Comparison of ENCODE assay signal across 22 cellular contexts in the genomic region with DNA sequence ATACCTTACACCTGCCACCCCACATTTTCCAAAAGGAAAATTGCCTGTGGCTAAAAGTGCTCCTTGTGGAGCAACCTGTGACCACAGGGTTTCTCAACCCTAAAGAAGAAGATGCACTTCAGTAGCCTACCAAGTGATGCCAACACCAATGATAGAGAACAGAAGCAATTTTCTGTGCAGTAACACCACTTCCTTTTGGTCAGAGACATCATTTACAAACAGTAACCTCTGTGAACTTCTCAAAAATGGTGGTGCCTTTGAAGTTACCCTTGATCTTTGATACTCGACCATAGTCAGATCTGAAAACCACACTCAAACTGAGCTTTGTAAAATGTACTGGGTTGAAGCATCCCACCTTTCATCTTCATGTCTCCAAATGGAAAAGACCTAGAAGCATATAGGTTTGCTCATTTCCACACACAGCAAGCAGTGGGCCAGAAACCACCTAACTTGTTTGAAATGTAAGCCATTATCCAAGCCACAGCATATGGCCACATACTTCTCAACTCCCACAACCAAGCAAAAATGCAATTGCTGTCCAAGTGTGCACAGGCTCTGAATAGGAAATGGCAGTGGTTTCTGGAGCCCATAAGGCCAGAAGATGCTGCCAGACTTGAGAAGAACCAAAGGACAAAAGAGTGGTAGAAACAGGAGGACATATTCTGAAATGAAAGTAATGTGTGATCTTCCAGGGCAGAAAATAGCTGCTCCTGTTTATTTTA. TPM values are rescaled to one million over a fixed set of nuclear protein-coding genes. Genes with fewer than 3 reads are reported as not detected.
"Had no signal": no experiment of that assay in that cellular context is flagged by ENCODE, and none has a peak within 500 bp of the region (broad histone marks: within the 10 kb centered on the region; RNA-seq: fewer than 3 reads in every experiment).

No MANE protein-coding gene starts in this region.

- H3K27me3 Mint-ChIP-seq: activated CD4-positive, alpha-beta memory T cell treated with anti-CD3 and anti-CD28 coated beads, Interleukin-2, amount 10 ng/mL, durations not matched to agents 7 days and 5 days; activated CD8-positive, alpha-beta memory T cell treated with anti-CD3 and anti-CD28 coated beads, Interleukin-2, amount 10 ng/mL, durations not matched to agents 7 days and 5 days; dendritic cell treated with granulocyte-macrophage colony-stimulating factor and Interleukin-4, amounts not matched to agents 40 ng/mL and 50 ng/mL, for 4 days had no signal

- H3K4me3 Mint-ChIP-seq: activated CD4-positive, alpha-beta memory T cell treated with anti-CD3 and anti-CD28 coated beads, Interleukin-2, amount 10 ng/mL, durations not matched to agents 7 days and 5 days; activated CD8-positive, alpha-beta memory T cell treated with anti-CD3 and anti-CD28 coated beads, Interleukin-2, amount 10 ng/mL, durations not matched to agents 7 days and 5 days; activated naive CD4-positive, alpha-beta T cell treated with anti-CD3 and anti-CD28 coated beads for 36 hours; dendritic cell treated with granulocyte-macrophage colony-stimulating factor and Interleukin-4, amounts not matched to agents 40 ng/mL and 50 ng/mL, for 4 days; nephron; WTC11 had no signal

- H3K27ac Mint-ChIP-seq: activated CD4-positive, alpha-beta memory T cell treated with anti-CD3 and anti-CD28 coated beads, Interleukin-2, amount 10 ng/mL, durations not matched to agents 7 days and 5 days; activated CD8-positive, alpha-beta memory T cell treated with anti-CD3 and anti-CD28 coated beads, Interleukin-2, amount 10 ng/mL, durations not matched to agents 7 days and 5 days; activated naive CD4-positive, alpha-beta T cell treated with anti-CD3 and anti-CD28 coated beads for 36 hours; dendritic cell treated with granulocyte-macrophage colony-stimulating factor and Interleukin-4, amounts not matched to agents 40 ng/mL and 50 ng/mL, for 4 days; nephron; WTC11 had no signal

- H3K4me1 Mint-ChIP-seq: activated CD4-positive, alpha-beta memory T cell treated with anti-CD3 and anti-CD28 coated beads, Interleukin-2, amount 10 ng/mL, durations not matched to agents 7 days and 5 days; activated CD8-positive, alpha-beta memory T cell treated with anti-CD3 and anti-CD28 coated beads, Interleukin-2, amount 10 ng/mL, durations not matched to agents 7 days and 5 days had no signal

- H3K9me3 ChIP-seq: esophagus squamous epithelium, tibial artery had no signal

- H3K36me3 ChIP-seq: esophagus squamous epithelium, tibial artery had no signal

- FAIRE-seq: endothelial cell of umbilical vein, kidney had no signal

- H3K27ac ChIP-seq: esophagus squamous epithelium, hepatocyte, parathyroid adenoma, tibial artery had no signal

- H3K4me1 ChIP-seq: esophagus squamous epithelium, parathyroid adenoma had no signal

- H3K9ac ChIP-seq: parathyroid adenoma had no signal

- H3K36me3 Mint-ChIP-seq: activated CD8-positive, alpha-beta memory T cell treated with anti-CD3 and anti-CD28 coated beads, Interleukin-2, amount 10 ng/mL, durations not matched to agents 7 days and 5 days had no signal

- H3K4me3 ChIP-seq: esophagus squamous epithelium, hepatocyte, lung, smooth muscle cell, tibial artery had no signal

- H2AFZ ChIP-seq: hepatocyte, parathyroid adenoma had no signal

- H3K9me3 Mint-ChIP-seq: activated CD4-positive, alpha-beta memory T cell treated with anti-CD3 and anti-CD28 coated beads, Interleukin-2, amount 10 ng/mL, durations not matched to agents 7 days and 5 days; activated naive CD4-positive, alpha-beta T cell treated with anti-CD3 and anti-CD28 coated beads for 36 hours; dendritic cell treated with granulocyte-macrophage colony-stimulating factor and Interleukin-4, amounts not matched to agents 40 ng/mL and 50 ng/mL, for 4 days had no signal

- H3K4me2 ChIP-seq: hepatocyte, smooth muscle cell had no signal

- ATAC-seq: activated CD8-positive, alpha-beta memory T cell treated with anti-CD3 and anti-CD28 coated beads, Interleukin-2, amount 10 ng/mL, durations not matched to agents 7 days and 5 days; sciatic nerve; WTC11 had no signal

- H3K27me3 ChIP-seq: esophagus squamous epithelium, hepatocyte, tibial artery had no signal

- DNase-seq: activated CD4-positive, alpha-beta memory T cell treated with anti-CD3 and anti-CD28 coated beads, Interleukin-2, amount 10 ng/mL, durations not matched to agents 7 days and 5 days; activated CD4-positive, alpha-beta T cell treated with anti-CD3 and anti-CD28 coated beads for 4 hours; activated CD8-positive, alpha-beta memory T cell treated with anti-CD3 and anti-CD28 coated beads, Interleukin-2, amount 10 ng/mL, durations not matched to agents 7 days and 5 days; activated naive CD4-positive, alpha-beta T cell treated with anti-CD3 and anti-CD28 coated beads for 36 hours; activated T-cell treated with anti-CD3 and anti-CD28 coated beads, Interleukin-2, amount 50 U/mL, for 1 hour; effector memory CD4-positive, alpha-beta T cell; esophagus squamous epithelium; foreskin fibroblast; kidney; midbrain; stimulated activated CD4-positive, alpha-beta T cell treated with anti-CD3 and anti-CD28 coated beads, Interleukin-4, amount 100 ng/mL, for 1 hour; SW 1271; tibial artery had no signal

- H3K79me2 ChIP-seq: hepatocyte, parathyroid adenoma had no signal

RNA-seq across cellular contexts. Expression of gene MPPED2, which starts 24.3 kb away (rescaled TPM):
- total RNA-seq: activated CD4-positive, alpha-beta memory T cell treated with anti-CD3 and anti-CD28 coated beads, Interleukin-2, amount 10 ng/mL, durations not matched to agents 7 days and 5 days; activated CD8-positive, alpha-beta memory T cell treated with anti-CD3 and anti-CD28 coated beads, Interleukin-2, amount 10 ng/mL, durations not matched to agents 7 days and 5 days; activated naive CD4-positive, alpha-beta T cell treated with anti-CD3 and anti-CD28 coated beads for 36 hours; endothelial cell of umbilical vein had no signal
- polyA plus RNA-seq: endothelial cell of umbilical vein had no signal
